8 cellular contexts compared by ENCODE assay signal in the genomic region with DNA sequence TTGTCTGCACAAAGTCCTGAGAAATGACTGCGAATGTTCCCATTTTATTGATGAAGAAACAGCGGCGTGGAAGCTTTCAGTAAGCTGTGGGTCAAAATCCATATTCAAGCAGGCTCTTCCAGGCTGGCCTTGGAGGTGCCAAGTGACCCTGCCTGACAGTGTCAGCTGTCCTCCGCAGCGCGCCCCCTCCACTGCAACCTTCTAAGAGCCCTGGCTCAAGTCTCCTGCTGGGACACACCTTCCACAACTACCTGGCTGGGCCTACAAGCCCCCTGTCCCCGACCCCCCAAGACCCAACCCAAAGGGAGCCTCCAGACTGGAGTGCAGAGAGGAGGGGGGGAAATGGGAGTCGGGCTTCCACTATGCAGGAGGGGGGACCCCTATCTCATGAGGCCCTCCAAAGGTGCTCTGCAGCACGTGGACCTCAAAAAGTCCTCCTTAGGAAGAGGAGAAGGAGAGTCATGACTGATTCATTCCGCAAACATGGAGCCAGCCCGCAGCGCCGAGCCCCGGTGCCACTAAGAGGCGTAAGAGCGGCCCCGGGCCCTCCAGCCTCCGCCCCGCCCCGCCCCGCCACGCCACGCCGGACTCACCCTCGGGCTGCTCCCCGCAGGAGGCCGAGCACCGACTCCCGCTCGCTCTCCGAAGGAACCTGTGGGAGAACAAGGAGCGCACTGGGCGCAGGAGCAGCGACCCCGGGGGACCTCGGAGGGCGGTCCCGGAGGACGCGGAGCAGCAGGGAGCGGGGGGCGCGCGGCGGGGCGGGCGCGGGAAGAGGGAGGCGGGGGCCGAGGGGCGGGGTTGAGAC. TPM values are rescaled to one million over a fixed set of nuclear protein-coding genes. Genes with fewer than 3 reads are reported as not detected.
A peak's percentile ranks its signal among the peaks of the same experiment; 100 is the strongest.
DNase-seq lines count a peak whose midpoint lies in the region; ATAC-seq and TF ChIP-seq lines count a peak whose summit lies in the region.

No MANE protein-coding gene starts in this region.

- H3K9ac ChIP-seq in KMS-11: peak overlapping the region; percentile 56

- H3K9me3 ChIP-seq in gastroesophageal sphincter: no peaks in the 10 kb centered on the region

- peak; percentile 47 to 51 for ATAC-seq in activated T-cell treated with anti-CD3 and anti-CD28 coated beads, Interleukin-2, amount 50 U/mL, for 4 hours
- peak; percentile 72 for ATAC-seq in gastroesophageal sphincter
- no peak for ATAC-seq in HG03095 (IDR thresholded peaks at IDR 0.05; ENCODE audit: unreplicated experiment)
- no peak for ATAC-seq in HG03039 (IDR thresholded peaks at IDR 0.05; ENCODE audit: unreplicated experiment)
- ATAC-seq in HG03139 (IDR thresholded peaks at IDR 0.05; ENCODE audit: unreplicated experiment): no peak

- H3K27ac ChIP-seq in KMS-11: no peak overlapping the region
- peak overlapping the region in 3 of 4 donors; percentile 72 to 88 (median 79) for H3K27ac ChIP-seq in gastroesophageal sphincter

- H3K4me3 ChIP-seq in KMS-11 (IDR thresholded peaks at IDR 0.05; ENCODE audit: insufficient read depth, low read depth, low read length) (peak overlapping the region; percentile 39), gastroesophageal sphincter (peak overlapping the region; percentile 50 to 95)

- DNase-seq in Calu3: peak; percentile 71
- no peak for DNase-seq in activated T-cell treated with anti-CD3 and anti-CD28 coated beads, Interleukin-2, amount 50 U/mL, for 4 hours
- DNase-seq in non-pigmented ciliary epithelial cell (ENCODE audit: low read depth): peak; percentile 20

- no peak for TF ChIP-seq EP300 in gastroesophageal sphincter (IDR thresholded peaks at IDR 0.05)

- TF ChIP-seq POLR2A in gastroesophageal sphincter (IDR thresholded peaks at IDR 0.05): no peak

- H4K20me1 ChIP-seq in KMS-11 (ENCODE audit: insufficient read depth): no peaks in the 10 kb centered on the region

- H3K27ac Mint-ChIP-seq in Calu3 (ENCODE audit: unreplicated experiment): peak overlapping the region; percentile 69

- TF ChIP-seq CTCF in Calu3 (IDR thresholded peaks at IDR 0.05; ENCODE audit: unreplicated experiment) (no peak), KMS-11 (conservative IDR thresholded peaks at IDR 0.05; ENCODE audit: low read depth, low read length) (no peak), gastroesophageal sphincter (IDR thresholded peaks at IDR 0.05) (no peak)

- H3K9me3 Mint-ChIP-seq in Calu3 (ENCODE audit: low read depth, unreplicated experiment): no peaks in the 10 kb centered on the region
- no peaks in the 10 kb centered on the region for H3K9me3 Mint-ChIP-seq in activated T-cell treated with anti-CD3 and anti-CD28 coated beads, Interleukin-2, amount 50 U/mL, for 4 hours

- BruUV-seq in Calu3 (replicated peaks; lab: Mats Ljungman, UMichigan): TSS peak; percentile 47

- peaks cover 15% of the 10 kb centered on the region for H3K4me1 Mint-ChIP-seq in Calu3 (ENCODE audit: low read depth, unreplicated experiment)
- peaks cover 10% of the 10 kb centered on the region for H3K4me1 Mint-ChIP-seq in activated T-cell treated with anti-CD3 and anti-CD28 coated beads, Interleukin-2, amount 50 U/mL, for 4 hours (ENCODE audit: low read depth)

- H3K27me3 ChIP-seq in KMS-11 (ENCODE audit: insufficient read depth, low read depth) (peaks cover 3% of the 10 kb centered on the region; the same call in 1 of the 2 replicates), gastroesophageal sphincter (no peaks in the 10 kb centered on the region)

- H3K4me2 ChIP-seq in KMS-11: peak overlapping the region; percentile 72

- H3K27me3 Mint-ChIP-seq in Calu3 (ENCODE audit: unreplicated experiment): peaks cover 8% of the 10 kb centered on the region
- H3K27me3 Mint-ChIP-seq in activated T-cell treated with anti-CD3 and anti-CD28 coated beads, Interleukin-2, amount 50 U/mL, for 4 hours (ENCODE audit: low read depth): peaks cover 43% of the 10 kb centered on the region

- H3K36me3 ChIP-seq in KMS-11 (ENCODE audit: insufficient read depth) (no peaks in the 10 kb centered on the region), gastroesophageal sphincter (peaks cover 0 to 41% of the 10 kb centered on the region in 2 donors)

- intact Hi-C loops in Calu3 (cut with micrococcal nuclease; ENCODE audit: unreplicated experiment): no loop called here

- H3K4me3 Mint-ChIP-seq in Calu3 (ENCODE audit: low read depth, unreplicated experiment): peak overlapping the region; percentile 75
- H3K4me3 Mint-ChIP-seq in activated T-cell treated with anti-CD3 and anti-CD28 coated beads, Interleukin-2, amount 50 U/mL, for 4 hours: peak overlapping the region; percentile 65

- H3K79me2 ChIP-seq in KMS-11 (ENCODE audit: insufficient read depth, low read depth): no peaks in the 10 kb centered on the region

- WGBS in gastroesophageal sphincter (ENCODE audit: low coverage in 1 of 2), 2 donors: 79 to 100% methylated on average over 1 to 5 of the region's 51 CpGs

- H3K4me1 ChIP-seq in KMS-11 (ENCODE audit: low read depth, poor library complexity, severe bottlenecking): peaks cover 11% of the 10 kb centered on the region
- peaks cover 0 to 30% (median 6%) of the 10 kb centered on the region in 3 donors for H3K4me1 ChIP-seq in gastroesophageal sphincter

- peak overlapping the region; percentile 70 for H2AFZ ChIP-seq in KMS-11 (ENCODE audit: low read depth)

- peaks cover 40% of the 10 kb centered on the region for H3K36me3 Mint-ChIP-seq in Calu3 (ENCODE audit: insufficient read depth, unreplicated experiment)
- no peaks in the 10 kb centered on the region for H3K36me3 Mint-ChIP-seq in activated T-cell treated with anti-CD3 and anti-CD28 coated beads, Interleukin-2, amount 50 U/mL, for 4 hours (ENCODE audit: insufficient read depth)

- CTCF ChIA-PET in Calu3 (lab: Charles Lee): interaction anchor here (1.3 kb wide), 1 partner anchor 14 kb away, joined by 5 read pairs; a partner anchor contains a TSS

RNA-seq across cellular contexts. Expression of a gene that starts 0.6 kb away (rescaled TPM):
- total RNA-seq in Calu3 (2022) (19.9 and 21.9 TPM in 2 replicates), gastroesophageal sphincter (10 to 100 TPM in 1 of 4 donors, 1 to 10 TPM in 3; 5.1 to 10.8 (median 7.8) TPM)
- total RNA-seq in activated T-cell treated with anti-CD3 and anti-CD28 coated beads, Interleukin-2, amount 50 U/mL, for 4 hours: under 1 TPM; 0.24 to 0.94 (median 0.87) TPM

RNA-seq across cellular contexts. Expression of a gene that starts 14.6 kb away (rescaled TPM):
- total RNA-seq in Calu3 (2022) (not detected in 2 replicates), gastroesophageal sphincter (10 to 100 TPM in 1 of 4 donors, 1 to 10 TPM in 3; 1.6 to 16.2 (median 3.7) TPM)
- total RNA-seq in activated T-cell treated with anti-CD3 and anti-CD28 coated beads, Interleukin-2, amount 50 U/mL, for 4 hours: not detected

RNA-seq across cellular contexts. Expression of a gene that starts 52.1 kb away (rescaled TPM):
- total RNA-seq in Calu3 (2022) (not detected in 2 replicates), gastroesophageal sphincter (under 1 TPM in 1 of 4 donors, not detected in 3; 0.12 TPM)
- total RNA-seq in activated T-cell treated with anti-CD3 and anti-CD28 coated beads, Interleukin-2, amount 50 U/mL, for 4 hours: not detected

RNA-seq across cellular contexts. Expression of a gene that starts 53.6 kb away (rescaled TPM):
- total RNA-seq in Calu3 (2022) (80.3 and 81.9 TPM in 2 replicates), gastroesophageal sphincter (100 to 1,000 TPM; 127 to 228 (median 154) TPM)
- total RNA-seq in activated T-cell treated with anti-CD3 and anti-CD28 coated beads, Interleukin-2, amount 50 U/mL, for 4 hours: 10 to 100 TPM; 16.9 to 17.4 (median 17.2) TPM

Comparison
In these comparisons a context has a peak if more than half of its experiments do, and no peak if none do; other contexts are left out.
1. ATAC-seq: peak in activated T-cell treated with anti-CD3 and anti-CD28 coated beads, Interleukin-2, amount 50 U/mL, for 4 hours (2 of 2) and gastroesophageal sphincter (single experiment); none in HG03095 (single experiment), HG03039 (single experiment) and HG03139 (single experiment).